In the genomic region with DNA sequence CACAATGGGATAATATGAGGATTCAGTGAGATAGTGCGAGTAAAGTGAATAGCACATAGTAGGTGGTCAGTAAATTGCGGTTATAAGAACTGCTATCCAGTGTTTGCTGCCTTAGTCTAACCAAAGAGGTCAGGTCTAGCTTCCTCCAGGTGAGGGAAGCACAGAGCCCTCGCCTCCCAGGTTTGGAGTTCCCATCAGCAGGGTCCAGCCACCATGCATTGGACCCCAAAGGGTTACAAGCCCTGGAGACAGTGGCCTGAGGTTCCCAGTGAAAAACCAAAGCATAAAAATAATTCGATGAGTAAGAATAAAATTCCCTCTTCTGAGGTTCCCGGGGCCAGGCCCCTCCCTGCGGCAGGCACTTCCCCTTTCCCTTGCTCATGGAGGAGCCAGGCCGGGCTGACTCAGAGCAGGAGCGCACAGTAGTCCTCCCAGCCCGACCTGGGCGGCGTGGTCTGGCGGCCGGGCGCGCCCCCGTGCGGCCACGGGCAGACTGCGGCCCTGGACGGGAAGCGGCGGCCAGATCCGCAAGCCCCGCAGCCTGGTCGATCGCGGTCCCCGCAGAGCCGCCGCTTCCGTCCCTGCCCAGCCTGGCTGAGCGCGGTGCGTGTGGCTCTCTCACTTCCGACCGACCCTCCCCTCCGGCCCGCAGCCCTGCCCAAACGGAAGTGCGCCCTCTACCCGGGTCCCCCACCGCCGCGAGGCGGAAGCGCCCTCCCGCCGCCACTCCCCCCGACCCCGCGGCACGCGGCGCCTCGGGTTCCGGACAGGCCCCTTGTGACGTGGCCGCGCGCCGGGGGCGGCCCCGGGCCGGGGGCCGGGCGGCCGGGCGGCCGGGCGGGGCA, we compare ENCODE assay signal across 1 cellular context.
A peak's percentile ranks its signal among the peaks of the same experiment; 100 is the strongest.
TF ChIP-seq lines count a peak whose summit lies in the region.

A gene (plus strand): TSS at position 845 of the 845 bp plus-strand sequence. CDS start 1,505 bp downstream, outside the sequence.

TF ChIP-seq in GM23338, 12 proteins besides CTCF, POLR2A, EP300 and RAD21:
- TF ChIP-seq JUNB (IDR thresholded peaks at IDR 0.05; ENCODE audit: unreplicated experiment) (no peak), POLR2AphosphoS5 (IDR thresholded peaks at IDR 0.05; ENCODE audit: low read depth) (peak; percentile 81), CREB1 (CRISPR knock-in tag; IDR thresholded peaks at IDR 0.05; ENCODE audit: low read depth) (peak; percentile 97), NANOG (IDR thresholded peaks at IDR 0.05; ENCODE audit: borderline replicate concordance) (no peak), EZH2phosphoT487 (IDR thresholded peaks at IDR 0.05; ENCODE audit: unreplicated experiment) (no peak), ZNF331 (CRISPR knock-in tag; IDR thresholded peaks at IDR 0.05; ENCODE audit: low read depth) (no peak), STAT1 (IDR thresholded peaks at IDR 0.05; ENCODE audit: unreplicated experiment) (no peak), EZH2 (IDR thresholded peaks at IDR 0.05; ENCODE audit: low read depth, unreplicated experiment) (no peak), ZNF114 (CRISPR knock-in tag; IDR thresholded peaks at IDR 0.05) (no peak)
- TF ChIP-seq, protein P1, sequence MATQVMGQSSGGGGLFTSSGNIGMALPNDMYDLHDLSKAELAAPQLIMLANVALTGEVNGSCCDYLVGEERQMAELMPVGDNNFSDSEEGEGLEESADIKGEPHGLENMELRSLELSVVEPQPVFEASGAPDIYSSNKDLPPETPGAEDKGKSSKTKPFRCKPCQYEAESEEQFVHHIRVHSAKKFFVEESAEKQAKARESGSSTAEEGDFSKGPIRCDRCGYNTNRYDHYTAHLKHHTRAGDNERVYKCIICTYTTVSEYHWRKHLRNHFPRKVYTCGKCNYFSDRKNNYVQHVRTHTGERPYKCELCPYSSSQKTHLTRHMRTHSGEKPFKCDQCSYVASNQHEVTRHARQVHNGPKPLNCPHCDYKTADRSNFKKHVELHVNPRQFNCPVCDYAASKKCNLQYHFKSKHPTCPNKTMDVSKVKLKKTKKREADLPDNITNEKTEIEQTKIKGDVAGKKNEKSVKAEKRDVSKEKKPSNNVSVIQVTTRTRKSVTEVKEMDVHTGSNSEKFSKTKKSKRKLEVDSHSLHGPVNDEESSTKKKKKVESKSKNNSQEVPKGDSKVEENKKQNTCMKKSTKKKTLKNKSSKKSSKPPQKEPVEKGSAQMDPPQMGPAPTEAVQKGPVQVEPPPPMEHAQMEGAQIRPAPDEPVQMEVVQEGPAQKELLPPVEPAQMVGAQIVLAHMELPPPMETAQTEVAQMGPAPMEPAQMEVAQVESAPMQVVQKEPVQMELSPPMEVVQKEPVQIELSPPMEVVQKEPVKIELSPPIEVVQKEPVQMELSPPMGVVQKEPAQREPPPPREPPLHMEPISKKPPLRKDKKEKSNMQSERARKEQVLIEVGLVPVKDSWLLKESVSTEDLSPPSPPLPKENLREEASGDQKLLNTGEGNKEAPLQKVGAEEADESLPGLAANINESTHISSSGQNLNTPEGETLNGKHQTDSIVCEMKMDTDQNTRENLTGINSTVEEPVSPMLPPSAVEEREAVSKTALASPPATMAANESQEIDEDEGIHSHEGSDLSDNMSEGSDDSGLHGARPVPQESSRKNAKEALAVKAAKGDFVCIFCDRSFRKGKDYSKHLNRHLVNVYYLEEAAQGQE (IDR thresholded peaks at IDR 0.05; ENCODE audit: unreplicated experiment), result no peak
- TF ChIP-seq, protein P2, sequence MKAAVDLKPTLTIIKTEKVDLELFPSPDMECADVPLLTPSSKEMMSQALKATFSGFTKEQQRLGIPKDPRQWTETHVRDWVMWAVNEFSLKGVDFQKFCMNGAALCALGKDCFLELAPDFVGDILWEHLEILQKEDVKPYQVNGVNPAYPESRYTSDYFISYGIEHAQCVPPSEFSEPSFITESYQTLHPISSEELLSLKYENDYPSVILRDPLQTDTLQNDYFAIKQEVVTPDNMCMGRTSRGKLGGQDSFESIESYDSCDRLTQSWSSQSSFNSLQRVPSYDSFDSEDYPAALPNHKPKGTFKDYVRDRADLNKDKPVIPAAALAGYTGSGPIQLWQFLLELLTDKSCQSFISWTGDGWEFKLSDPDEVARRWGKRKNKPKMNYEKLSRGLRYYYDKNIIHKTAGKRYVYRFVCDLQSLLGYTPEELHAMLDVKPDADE (IDR thresholded peaks at IDR 0.05), result peak; percentile 45; the same call in 1 of the 2 replicates
- TF ChIP-seq, protein P3, sequence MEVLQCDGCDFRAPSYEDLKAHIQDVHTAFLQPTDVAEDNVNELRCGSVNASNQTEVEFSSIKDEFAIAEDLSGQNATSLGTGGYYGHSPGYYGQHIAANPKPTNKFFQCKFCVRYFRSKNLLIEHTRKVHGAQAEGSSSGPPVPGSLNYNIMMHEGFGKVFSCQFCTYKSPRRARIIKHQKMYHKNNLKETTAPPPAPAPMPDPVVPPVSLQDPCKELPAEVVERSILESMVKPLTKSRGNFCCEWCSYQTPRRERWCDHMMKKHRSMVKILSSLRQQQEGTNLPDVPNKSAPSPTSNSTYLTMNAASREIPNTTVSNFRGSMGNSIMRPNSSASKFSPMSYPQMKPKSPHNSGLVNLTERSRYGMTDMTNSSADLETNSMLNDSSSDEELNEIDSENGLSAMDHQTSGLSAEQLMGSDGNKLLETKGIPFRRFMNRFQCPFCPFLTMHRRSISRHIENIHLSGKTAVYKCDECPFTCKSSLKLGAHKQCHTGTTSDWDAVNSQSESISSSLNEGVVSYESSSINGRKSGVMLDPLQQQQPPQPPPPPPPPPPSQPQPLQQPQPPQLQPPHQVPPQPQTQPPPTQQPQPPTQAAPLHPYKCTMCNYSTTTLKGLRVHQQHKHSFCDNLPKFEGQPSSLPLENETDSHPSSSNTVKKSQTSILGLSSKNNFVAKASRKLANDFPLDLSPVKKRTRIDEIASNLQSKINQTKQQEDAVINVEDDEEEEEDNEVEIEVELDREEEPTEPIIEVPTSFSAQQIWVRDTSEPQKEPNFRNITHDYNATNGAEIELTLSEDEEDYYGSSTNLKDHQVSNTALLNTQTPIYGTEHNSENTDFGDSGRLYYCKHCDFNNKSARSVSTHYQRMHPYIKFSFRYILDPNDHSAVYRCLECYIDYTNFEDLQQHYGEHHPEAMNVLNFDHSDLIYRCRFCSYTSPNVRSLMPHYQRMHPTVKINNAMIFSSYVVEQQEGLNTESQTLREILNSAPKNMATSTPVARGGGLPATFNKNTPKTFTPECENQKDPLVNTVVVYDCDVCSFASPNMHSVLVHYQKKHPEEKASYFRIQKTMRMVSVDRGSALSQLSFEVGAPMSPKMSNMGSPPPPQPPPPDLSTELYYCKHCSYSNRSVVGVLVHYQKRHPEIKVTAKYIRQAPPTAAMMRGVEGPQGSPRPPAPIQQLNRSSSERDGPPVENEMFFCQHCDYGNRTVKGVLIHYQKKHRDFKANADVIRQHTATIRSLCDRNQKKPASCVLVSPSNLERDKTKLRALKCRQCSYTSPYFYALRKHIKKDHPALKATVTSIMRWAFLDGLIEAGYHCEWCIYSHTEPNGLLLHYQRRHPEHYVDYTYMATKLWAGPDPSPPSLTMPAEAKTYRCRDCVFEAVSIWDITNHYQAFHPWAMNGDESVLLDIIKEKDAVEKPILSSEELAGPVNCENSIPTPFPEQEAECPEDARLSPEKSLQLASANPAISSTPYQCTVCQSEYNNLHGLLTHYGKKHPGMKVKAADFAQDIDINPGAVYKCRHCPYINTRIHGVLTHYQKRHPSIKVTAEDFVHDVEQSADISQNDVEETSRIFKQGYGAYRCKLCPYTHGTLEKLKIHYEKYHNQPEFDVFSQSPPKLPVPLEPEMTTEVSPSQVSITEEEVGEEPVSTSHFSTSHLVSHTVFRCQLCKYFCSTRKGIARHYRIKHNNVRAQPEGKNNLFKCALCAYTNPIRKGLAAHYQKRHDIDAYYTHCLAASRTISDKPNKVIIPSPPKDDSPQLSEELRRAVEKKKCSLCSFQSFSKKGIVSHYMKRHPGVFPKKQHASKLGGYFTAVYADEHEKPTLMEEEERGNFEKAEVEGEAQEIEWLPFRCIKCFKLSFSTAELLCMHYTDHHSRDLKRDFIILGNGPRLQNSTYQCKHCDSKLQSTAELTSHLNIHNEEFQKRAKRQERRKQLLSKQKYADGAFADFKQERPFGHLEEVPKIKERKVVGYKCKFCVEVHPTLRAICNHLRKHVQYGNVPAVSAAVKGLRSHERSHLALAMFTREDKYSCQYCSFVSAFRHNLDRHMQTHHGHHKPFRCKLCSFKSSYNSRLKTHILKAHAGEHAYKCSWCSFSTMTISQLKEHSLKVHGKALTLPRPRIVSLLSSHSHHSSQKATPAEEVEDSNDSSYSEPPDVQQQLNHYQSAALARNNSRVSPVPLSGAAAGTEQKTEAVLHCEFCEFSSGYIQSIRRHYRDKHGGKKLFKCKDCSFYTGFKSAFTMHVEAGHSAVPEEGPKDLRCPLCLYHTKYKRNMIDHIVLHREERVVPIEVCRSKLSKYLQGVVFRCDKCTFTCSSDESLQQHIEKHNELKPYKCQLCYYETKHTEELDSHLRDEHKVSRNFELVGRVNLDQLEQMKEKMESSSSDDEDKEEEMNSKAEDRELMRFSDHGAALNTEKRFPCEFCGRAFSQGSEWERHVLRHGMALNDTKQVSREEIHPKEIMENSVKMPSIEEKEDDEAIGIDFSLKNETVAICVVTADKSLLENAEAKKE (CRISPR knock-in tag; IDR thresholded peaks at IDR 0.05), result no peak
TF ChIP-seq in GM23338: peak in this region for 3.
